In genomic region chr10:68086011-68086410, GRCh38 we compare ENCODE assay signal across 22 cellular contexts. TPM values are rescaled to one million over a fixed set of nuclear protein-coding genes. Genes with fewer than 3 reads are reported as not detected.
A peak's percentile ranks its signal among the peaks of the same experiment; 100 is the strongest.
DNase-seq lines count a peak whose midpoint lies in the region; ATAC-seq, FAIRE-seq and TF ChIP-seq lines count a peak whose summit lies in the region.
"Had no signal": no experiment of that assay in that cellular context is flagged by ENCODE, and none has a peak within 500 bp of the region (broad histone marks: within the 10 kb centered on the region; RNA-seq: fewer than 3 reads in every experiment).

No MANE protein-coding gene starts in this region.

- DNase-seq in heart right ventricle, result no peak
- no peak for DNase-seq in cardiac septum (ENCODE audit: low spot score)
- no peak for DNase-seq in H1 (ENCODE audit: low read depth in 1 of 2, low spot score in 2 of 2)
- DNase-seq in GM20000 (ENCODE audit: low spot score), result no peak
- no peak for DNase-seq in GDM1 (lab: John Stamatoyannopoulos, UW)
- DNase-seq in HAP-1 (ENCODE audit: low spot score in 2 of 2), result no peak
- DNase-seq: activated CD4-positive, alpha-beta T cell treated with anti-CD3 and anti-CD28 coated beads for 48 hours; activated CD8-positive, alpha-beta memory T cell treated with anti-CD3 and anti-CD28 coated beads, Interleukin-2, amount 50 U/mL, for 4 hours; activated effector memory CD4-positive, alpha-beta T cell treated with Interleukin-2 at 50 U/mL for 16 hours; CD4-positive, alpha-beta T cell; NCI-H1694; NCI-H82; Peyer's patch; stimulated activated CD4-positive, alpha-beta T cell treated with anti-CD3 and anti-CD28 coated beads, Interleukin-15, amount 100 ng/mL, for 24 hours had no signal

- H4K8ac ChIP-seq in H1 (ENCODE audit: extremely low read depth, insufficient read depth, low read length), result no peak overlapping the region

- no peak overlapping the region for H3K4ac ChIP-seq in H1 (replicated peaks; ENCODE audit: insufficient read length, low read depth, low read length)

- CTCF ChIA-PET in H1 (lab: Charles Lee; ENCODE audit: partially characterized antibody), result interaction anchor here (0.8 to 7.5 kb wide), 3 partner anchors 19 to 123 kb away, joined by 3 to 49 read pairs (median 3); no protein-coding TSS in a partner anchor

- no peak overlapping the region for H3K4me3 ChIP-seq in heart right ventricle
- no peak overlapping the region for H3K4me3 ChIP-seq in Loucy (ENCODE audit: low read length, poor library complexity, severe bottlenecking)
- H3K4me3 ChIP-seq in H1 (ENCODE audit: extremely low read depth in 1 of 4, insufficient read depth in 2 of 4, low read depth in 3 of 4, low read length in 4 of 4), result no peak overlapping the region
- H3K4me3 ChIP-seq in skeletal muscle satellite cell (ENCODE audit: low read length), result no peak overlapping the region
- H3K4me3 ChIP-seq in HAP-1, result no peak overlapping the region
- H3K4me3 ChIP-seq: Peyer's patch, suprapubic skin, vagina had no signal

- no peaks in the 10 kb centered on the region for H3K9me2 ChIP-seq in Loucy (replicated peaks; ENCODE audit: low read depth, low read length)

- no peak overlapping the region for H3K23ac ChIP-seq in H1 (ENCODE audit: insufficient read length)

- H3K14ac ChIP-seq in H1 (ENCODE audit: insufficient read length), result no peak overlapping the region

- WGBS in heart right ventricle, 2 donors, result 66 to 70% methylated on average over 2 of the region's 2 CpGs
- 75% methylated on average over 2 of the region's 2 CpGs; no CpG with 5 or more reads in 1 of the 2 experiments for WGBS in H1 (ENCODE audit: extremely low coverage in 1 of 2, insufficient coverage in 1 of 2, insufficient read length in 1 of 2, insufficient replicate concordance in 2 of 2, low coverage in 1 of 2, low lambda C conversion rate in 2 of 2, missing lambda C conversion rate in 1 of 2), 2 experiments

- H3K36me3 ChIP-seq in heart right ventricle (no peaks in the 10 kb centered on the region), Loucy (ENCODE audit: insufficient read depth, low read length) (no peaks in the 10 kb centered on the region), H1 (ENCODE audit: control insufficient read depth in 2 of 4, insufficient read depth in 4 of 4, low read length in 3 of 4) (no peaks in the 10 kb centered on the region), skeletal muscle satellite cell (ENCODE audit: insufficient read depth, low read length) (no peaks in the 10 kb centered on the region), HAP-1 (replicated peaks) (no peaks in the 10 kb centered on the region)
- H3K36me3 ChIP-seq: Peyer's patch, suprapubic skin, vagina had no signal

- H3K56ac ChIP-seq in H1 (replicated peaks; ENCODE audit: insufficient read length, low read depth, low read length), result no peak overlapping the region

- H3K9ac ChIP-seq in Loucy (ENCODE audit: low read depth, low read length, poor library complexity, severe bottlenecking) (no peak overlapping the region), H1 (replicated peaks in 1 of 4; ENCODE audit: extremely low read depth in 1 of 4, low read depth in 3 of 4, low read length in 3 of 4) (no peak overlapping the region), skeletal muscle satellite cell (ENCODE audit: low read depth, low read length) (peak overlapping the region; percentile 71)

- no peaks in the 10 kb centered on the region for H3K79me1 ChIP-seq in H1 (ENCODE audit: low read depth, low read length)

- ATAC-seq in heart right ventricle, result no peak
- ATAC-seq: left lobe of liver had no signal

- intact Hi-C loops in heart right ventricle (cut with DNase I), result loop anchor here in 5 of 10 donors (2.0 to 10.0 kb wide), 4 partner anchors 31 to 219 kb away; no protein-coding TSS in a partner anchor
- intact Hi-C loops in cardiac septum (cut with DNase I), result no loop called here

- no peak overlapping the region for H2BK15ac ChIP-seq in H1 (ENCODE audit: low read length)

- H3K9me3 ChIP-seq in heart right ventricle (no peaks in the 10 kb centered on the region), Loucy (ENCODE audit: insufficient read depth, low read depth, low read length) (no peaks in the 10 kb centered on the region), H1 (ENCODE audit: insufficient read depth in 2 of 2, low read depth in 1 of 2, low read length in 1 of 2) (no peaks in the 10 kb centered on the region), skeletal muscle satellite cell (replicated peaks; ENCODE audit: low read length) (no peaks in the 10 kb centered on the region), HAP-1 (no peaks in the 10 kb centered on the region)
- H3K9me3 ChIP-seq: Peyer's patch, suprapubic skin, vagina had no signal

- no peak for TF ChIP-seq POLR2A in H1 (IDR thresholded peaks at IDR 0.05; ENCODE audit: control extremely low read depth in 1 of 2, low read depth in 2 of 2, low read length in 2 of 2)

- no peak overlapping the region for H3K18ac ChIP-seq in H1 (ENCODE audit: extremely low read depth, low read length)

- no peak overlapping the region for H2BK5ac ChIP-seq in H1 (ENCODE audit: low read depth, low read length)

- peak overlapping the region; percentile 5; the same call in 1 of the 2 replicates for H2BK20ac ChIP-seq in H1 (ENCODE audit: low read length)

- H2AK5ac ChIP-seq in H1 (ENCODE audit: low read depth, low read length), result no peak overlapping the region

- no peaks in the 10 kb centered on the region for H3K27me3 ChIP-seq in heart right ventricle
- H3K27me3 ChIP-seq in Loucy (ENCODE audit: insufficient read depth, low read length, poor library complexity, severe bottlenecking), result no peaks in the 10 kb centered on the region
- H3K27me3 ChIP-seq in H1 (replicated peaks in 1 of 4; ENCODE audit: control insufficient read depth in 3 of 4, extremely low read depth in 1 of 4, insufficient read depth in 3 of 4, low read length in 3 of 4), result no peaks in the 10 kb centered on the region
- H3K27me3 ChIP-seq in skeletal muscle satellite cell (ENCODE audit: control insufficient read depth, insufficient read depth, low read length), result no peaks in the 10 kb centered on the region
- no peaks in the 10 kb centered on the region for H3K27me3 ChIP-seq in HAP-1 (ENCODE audit: low read depth)
- H3K27me3 ChIP-seq: Peyer's patch, suprapubic skin, vagina had no signal

- H2BK120ac ChIP-seq in H1 (replicated peaks; ENCODE audit: low read depth, low read length), result no peak overlapping the region

- POLR2A ChIA-PET in H1 (lab: Charles Lee; ENCODE audit: partially characterized antibody), result interaction anchor here (0.7 kb wide), 1 partner anchor 167 kb away, joined by 3 read pairs; no protein-coding TSS in a partner anchor

- H3K23me2 ChIP-seq in H1 (ENCODE audit: low read depth, low read length), result no peaks in the 10 kb centered on the region

- H2BK12ac ChIP-seq in H1 (ENCODE audit: low read depth, low read length), result no peak overlapping the region

- FAIRE-seq in H1 (lab: Jason Lieb, UNC), result no peak
- FAIRE-seq: bronchial epithelial cell, frontal cortex had no signal

- H4K91ac ChIP-seq in H1 (replicated peaks; ENCODE audit: insufficient read length, low read length), result no peak overlapping the region

- no peaks in the 10 kb centered on the region for H3F3A ChIP-seq in Loucy (ENCODE audit: low read depth)

- H3K4me2 ChIP-seq in Loucy (ENCODE audit: low read depth, low read length, poor library complexity, severe bottlenecking), result no peak overlapping the region
- H3K4me2 ChIP-seq in H1 (ENCODE audit: insufficient read depth in 1 of 2, low read depth in 2 of 2, low read length in 2 of 2), result no peak overlapping the region
- peak overlapping the region; percentile 35 for H3K4me2 ChIP-seq in skeletal muscle satellite cell (ENCODE audit: low read length)

- in situ Hi-C loops in HAP-1 (cut with MboI; ENCODE audit: low sequenced_read_pairs), result no loop called here

- H2AFZ ChIP-seq in Loucy (ENCODE audit: low read length), result peak overlapping the region; percentile 40
- H2AFZ ChIP-seq in H1 (ENCODE audit: low read length), result no peak overlapping the region

- TF ChIP-seq CTCF in heart right ventricle (IDR thresholded peaks at IDR 0.05) (no peak), Loucy (conservative IDR thresholded peaks at IDR 0.05; ENCODE audit: low read length) (no peak), H1 (IDR thresholded peaks at IDR 0.05; ENCODE audit: control extremely low read depth in 1 of 3, insufficient read depth in 1 of 3, low read depth in 1 of 3, low read length in 3 of 3) (no peak), GM20000 (IDR thresholded peaks at IDR 0.05; ENCODE audit: extremely low read depth, missing control alignments) (no peak)

- no peak for TF ChIP-seq RAD21 in H1 (IDR thresholded peaks at IDR 0.05 in 1 of 2, conservative IDR thresholded peaks at IDR 0.05 in 1 of 2; ENCODE audit: low read depth in 2 of 2, low read length in 2 of 2)

- no peak for TF ChIP-seq EP300 in H1 (IDR thresholded peaks at IDR 0.05; ENCODE audit: borderline replicate concordance in 1 of 2, low read depth in 2 of 2, low read length in 2 of 2)

- H4K5ac ChIP-seq in H1 (ENCODE audit: insufficient read length, low read depth, low read length), result no peak overlapping the region

- H4K20me1 ChIP-seq in Loucy (ENCODE audit: insufficient read depth, low read length, poor library complexity, severe bottlenecking) (no peaks in the 10 kb centered on the region), H1 (replicated peaks in 1 of 2; ENCODE audit: control insufficient read depth in 1 of 2, insufficient read depth in 2 of 2, low read length in 2 of 2) (no peaks in the 10 kb centered on the region)

- H3K4me1 ChIP-seq in heart right ventricle (peaks cover 0 to 23% (median 4%) of the 10 kb centered on the region in 9 donors), Loucy (ENCODE audit: insufficient read depth, low read length, poor library complexity, severe bottlenecking) (no peaks in the 10 kb centered on the region), H1 (replicated peaks in 1 of 4; ENCODE audit: control insufficient read depth in 3 of 4, insufficient read depth in 4 of 4, low read length in 3 of 4) (peaks cover 0 to 9% (median 0%) of the 10 kb centered on the region in 4 experiments; a peak in 2 of 7 replicates), skeletal muscle satellite cell (ENCODE audit: control insufficient read depth, insufficient read depth, low read length) (peaks cover 65% of the 10 kb centered on the region), HAP-1 (peaks cover 34% of the 10 kb centered on the region)
- H3K4me1 ChIP-seq: Peyer's patch, suprapubic skin, vagina had no signal

- no peaks in the 10 kb centered on the region for H3K79me2 ChIP-seq in Loucy (ENCODE audit: insufficient read depth, low read length)
- H3K79me2 ChIP-seq in H1 (ENCODE audit: control insufficient read depth in 1 of 2, insufficient read depth in 2 of 2, low read length in 2 of 2), result no peaks in the 10 kb centered on the region

- H3K27ac ChIP-seq in heart right ventricle (peak overlapping the region in 6 of 10 donors; percentile 23 to 89 (median 82)), H1 (ENCODE audit: low read depth, low read length) (no peak overlapping the region)
- H3K27ac ChIP-seq: Peyer's patch, suprapubic skin, vagina had no signal

RNA-seq across cellular contexts. Expression of gene HERC4, which starts 10.9 kb away (rescaled TPM):
- 10 to 100 TPM; 23.3 to 42.1 (median 32.3) TPM for total RNA-seq in heart right ventricle
- 10 to 100 TPM in 1 of 2 donors, 1 to 10 TPM in 1; 10.0 to 18.5 TPM for polyA plus RNA-seq in heart right ventricle
- 43.0 TPM for total RNA-seq in cardiac septum
- total RNA-seq in H1 (2021; fragmentation: NEBNext Ultra II Directional; extraction: Animal tissue kit (Norgen Biotek cat#: 25700)), result 39.3 and 44.0 TPM in 2 replicates
- 5.7 and 7.5 TPM in 2 replicates for polyA plus RNA-seq in H1 (2011; rRNA removed)
- polyA plus RNA-seq in H1 (2011; cell fraction: cytosol; rRNA removed), result 12.9 TPM
- 10.1 TPM for polyA plus RNA-seq in H1 (2011; cell fraction: nucleus; rRNA removed)
- polyA plus RNA-seq in H1 (2012, experiment 1 of 2), result 11.5 to 27.3 TPM (median 15.4 TPM) in 4 replicates
- 2.5 TPM for polyA plus RNA-seq in H1 (2012, experiment 2 of 2)
- 13.7 TPM for polyA plus RNA-seq in H1 (2013, experiment 1 of 2)
- 13.0 TPM for polyA plus RNA-seq in H1 (2013, experiment 2 of 2)
- polyA minus RNA-seq in H1 (2011; rRNA and poly(A)+ RNA removed), result 19.8 and 21.7 TPM in 2 replicates
- polyA minus RNA-seq in H1 (2011; cell fraction: cytosol; rRNA and poly(A)+ RNA removed), result 14.8 TPM
- polyA minus RNA-seq in H1 (2011; cell fraction: nucleus; rRNA and poly(A)+ RNA removed), result 40.2 TPM
- 79.7 and 145 TPM in 2 replicates for total RNA-seq in skeletal muscle satellite cell (2012; rRNA removed)

RNA-seq across cellular contexts. Expression of gene MYPN, which starts 23.3 kb away (rescaled TPM):
- total RNA-seq in heart right ventricle, result 100 to 1,000 TPM in 8 of 10 donors, 10 to 100 TPM in 2; 86.5 to 302 (median 175) TPM
- 10 to 100 TPM; 27.1 to 67.2 TPM for polyA plus RNA-seq in heart right ventricle
- total RNA-seq in cardiac septum, result 196 TPM
- total RNA-seq in H1 (2021; fragmentation: NEBNext Ultra II Directional; extraction: Animal tissue kit (Norgen Biotek cat#: 25700)), result not detected in 2 replicates
- polyA plus RNA-seq in H1 (2011; rRNA removed), result not detected in 2 replicates
- not detected for polyA plus RNA-seq in H1 (2011; cell fraction: cytosol; rRNA removed)
- polyA plus RNA-seq in H1 (2011; cell fraction: nucleus; rRNA removed), result not detected
- 0.04 TPM in 1 of 4 replicates, not detected in the others for polyA plus RNA-seq in H1 (2012, experiment 1 of 2)
- polyA plus RNA-seq in H1 (2012, experiment 2 of 2), result not detected
- 0.02 TPM for polyA plus RNA-seq in H1 (2013, experiment 1 of 2)
- polyA plus RNA-seq in H1 (2013, experiment 2 of 2), result under 0.01 TPM
- not detected in 2 replicates for polyA minus RNA-seq in H1 (2011; rRNA and poly(A)+ RNA removed)
- 0.81 TPM for polyA minus RNA-seq in H1 (2011; cell fraction: cytosol; rRNA and poly(A)+ RNA removed)
- not detected for polyA minus RNA-seq in H1 (2011; cell fraction: nucleus; rRNA and poly(A)+ RNA removed)
- total RNA-seq in skeletal muscle satellite cell (2012; rRNA removed), result 2.2 and 8.6 TPM in 2 replicates
- total RNA-seq: bronchial epithelial cell; CD4-positive, alpha-beta T cell; frontal cortex; left lobe of liver; vagina had no signal
- polyA plus RNA-seq: neural cell had no signal

Comparison
In these comparisons a context has a peak if more than half of its experiments do, and no peak if none do; other contexts are left out.
1. RNA of gene MYPN, which starts 23.3 kb away (total RNA-seq): 196 TPM in cardiac septum (single experiment) and 86.5 to 302 TPM in heart right ventricle; not detected in H1; every median in the first group is over 10 times any median in the second.